ENCODE assay signal across 29 cellular contexts in the genomic region with DNA sequence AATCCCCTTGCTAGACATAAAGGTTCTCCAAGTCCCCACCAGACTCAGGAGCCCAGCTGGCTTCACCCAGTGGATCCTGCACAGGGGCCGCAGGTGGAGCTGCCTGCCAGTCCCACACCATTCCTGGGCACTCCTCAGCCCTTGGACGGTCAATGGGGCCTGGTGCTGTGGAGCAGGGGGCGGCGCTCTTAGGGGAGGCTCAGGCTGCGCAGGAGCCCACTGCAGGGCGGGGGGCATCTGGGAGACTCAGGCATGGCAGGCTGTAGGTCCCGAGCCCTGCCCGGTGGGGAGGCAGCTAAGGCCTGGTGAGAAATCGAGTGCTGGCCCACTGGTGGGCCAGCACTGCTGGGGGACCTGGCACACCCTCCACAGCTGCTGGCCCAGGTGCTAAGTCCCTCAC.
"Had no signal": no experiment of that assay in that cellular context is flagged by ENCODE, and none has a peak within 500 bp of the region (broad histone marks: within the 10 kb centered on the region; RNA-seq: fewer than 3 reads in every experiment).

No MANE protein-coding gene starts in this region.

- H3K36me3 ChIP-seq: adrenal gland, ascending aorta, brain microvascular endothelial cell, breast epithelium, cardiac muscle cell had no signal

- DNase-seq: activated effector memory CD4-positive, alpha-beta T cell treated with anti-CD3 and anti-CD28 coated beads, Interleukin-2, amount 50 U/mL, for 16 hours; activated effector memory CD4-positive, alpha-beta T cell treated with Interleukin-2 at 50 U/mL for 16 hours; activated gamma-delta T cell treated with Interleukin-2 at 50 U/mL for 16 hours; activated naive CD4-positive, alpha-beta T cell; activated naive CD4-positive, alpha-beta T cell treated with anti-CD3 and anti-CD28 coated beads for 36 hours; activated naive CD4-positive, alpha-beta T cell treated with anti-CD3 and anti-CD28 coated beads, Interleukin-2, amount 10 ng/mL, durations not matched to agents 7 days and 5 days; activated naive CD4-positive, alpha-beta T cell treated with anti-CD3 and anti-CD28 coated beads, Interleukin-2, amount 50 U/mL, for 16 hours; activated naive CD4-positive, alpha-beta T cell treated with Interleukin-2 at 50 U/mL for 16 hours; activated naive CD8-positive, alpha-beta T cell treated with anti-CD3 and anti-CD28 coated beads for 36 hours; activated naive CD8-positive, alpha-beta T cell treated with anti-CD3 and anti-CD28 coated beads, Interleukin-2, amount 10 ng/mL, durations not matched to agents 7 days and 5 days; activated naive CD8-positive, alpha-beta T cell treated with anti-CD3 and anti-CD28 coated beads, Interleukin-2, amount 50 U/mL, for 24 hours; activated T-cell treated with anti-CD3 and anti-CD28 coated beads, Interleukin-2, amount 50 U/mL, for 1 hour; activated T-cell treated with anti-CD3 and anti-CD28 coated beads, Interleukin-2, amount 50 U/mL, for 24 hours; activated T-cell treated with anti-CD3 and anti-CD28 coated beads, Interleukin-2, amount 50 U/mL, for 4 hours; activated T-cell treated with anti-CD3 and anti-CD28 coated beads, Interleukin-2, amount 50 U/mL, for 48 hours; activated T-cell treated with anti-CD3 and anti-CD28 coated beads, Interleukin-2, amount 50 U/mL, for 72 hours; adrenal gland; amniotic stem cell; amygdala; anterior cingulate cortex; aorta; body of pancreas; brain microvascular endothelial cell; caudate nucleus; central memory CD4-positive, alpha-beta T cell; cerebellar nuclear complex had no signal

- H3K27me3 ChIP-seq: adrenal gland, ascending aorta, body of pancreas, brain microvascular endothelial cell, breast epithelium, cardiac muscle cell had no signal

- H3K9me3 ChIP-seq: adrenal gland, ascending aorta, body of pancreas, breast epithelium had no signal

- H3K27ac ChIP-seq: adrenal gland, ascending aorta, body of pancreas, brain microvascular endothelial cell, breast epithelium, cardiac muscle cell had no signal

- H3K4me3 ChIP-seq: adrenal gland, ascending aorta, body of pancreas, breast epithelium, cardiac muscle cell had no signal

- H3K4me1 ChIP-seq: adrenal gland, ascending aorta, body of pancreas, breast epithelium had no signal
